8 cellular contexts compared by ENCODE assay signal in the genomic region with DNA sequence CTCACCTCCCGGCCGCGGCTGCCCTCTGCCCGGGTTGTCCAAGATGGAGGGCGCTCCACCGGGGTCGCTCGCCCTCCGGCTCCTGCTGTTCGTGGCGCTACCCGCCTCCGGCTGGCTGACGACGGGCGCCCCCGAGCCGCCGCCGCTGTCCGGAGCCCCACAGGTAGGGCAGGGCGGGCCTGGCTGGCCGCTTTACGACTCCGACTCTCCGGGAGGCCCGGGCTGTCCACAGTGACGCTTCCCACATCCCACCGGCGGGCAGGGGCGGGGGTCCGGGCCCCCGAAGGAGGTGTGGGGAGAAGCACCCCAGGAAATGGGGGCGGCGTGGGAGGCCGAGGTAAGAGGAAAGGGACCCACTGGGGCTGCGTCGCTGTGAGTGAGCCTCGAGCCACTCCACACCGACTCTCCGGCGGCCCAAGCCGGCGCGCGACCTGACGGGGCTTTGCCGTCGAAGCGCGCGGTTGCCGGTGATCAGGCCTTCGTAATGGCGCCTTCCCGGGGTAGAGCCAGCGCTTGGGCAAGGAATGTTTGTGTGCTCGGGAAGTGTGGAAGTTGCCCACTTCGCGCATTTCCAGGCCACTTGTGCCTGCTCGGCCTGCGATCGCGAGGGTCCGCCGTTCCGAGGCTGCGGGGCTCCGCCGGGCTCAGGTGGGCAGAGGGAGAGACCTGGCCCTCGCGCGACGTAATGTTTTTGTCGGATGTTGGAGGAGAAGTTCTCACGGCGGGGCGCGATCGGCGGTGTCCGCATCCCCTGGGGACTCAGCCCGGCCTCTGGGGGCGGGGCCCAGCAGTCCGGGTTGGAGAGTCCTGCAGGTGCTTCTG. TPM values are rescaled to one million over a fixed set of nuclear protein-coding genes. Genes with fewer than 3 reads are reported as not detected.
DNase-seq lines count a peak whose midpoint lies in the region; ATAC-seq, FAIRE-seq and TF ChIP-seq lines count a peak whose summit lies in the region.

A gene with protein sequence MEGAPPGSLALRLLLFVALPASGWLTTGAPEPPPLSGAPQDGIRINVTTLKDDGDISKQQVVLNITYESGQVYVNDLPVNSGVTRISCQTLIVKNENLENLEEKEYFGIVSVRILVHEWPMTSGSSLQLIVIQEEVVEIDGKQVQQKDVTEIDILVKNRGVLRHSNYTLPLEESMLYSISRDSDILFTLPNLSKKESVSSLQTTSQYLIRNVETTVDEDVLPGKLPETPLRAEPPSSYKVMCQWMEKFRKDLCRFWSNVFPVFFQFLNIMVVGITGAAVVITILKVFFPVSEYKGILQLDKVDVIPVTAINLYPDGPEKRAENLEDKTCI (plus strand): TSS at position 4 of the 822 bp plus-strand sequence. CDS start 40 bp downstream, at position 44.

- ATAC-seq in GM21447 (IDR thresholded peaks at IDR 0.05; ENCODE audit: unreplicated experiment) = peak; percentile 23

- peak; percentile 33 for DNase-seq in DMS153 (lab: John Stamatoyannopoulos, UW)
- DNase-seq in astrocyte (ENCODE audit: low read depth) = peak; percentile 18
- peak; percentile 75 for DNase-seq in hepatocyte (ENCODE audit: low spot score)
- DNase-seq in retinal pigment epithelial cell (ENCODE audit: low read depth) = no peak
- DNase-seq in middle frontal gyrus (ENCODE audit: extremely low spot score, low spot score) = no peak

- TF ChIP-seq CTCF in astrocyte (IDR thresholded peaks at IDR 0.05; ENCODE audit: insufficient read depth, low read depth, low read length) (no peak), hepatocyte (IDR thresholded peaks at IDR 0.05; ENCODE audit: poor library complexity) (peak; percentile 5), retinal pigment epithelial cell (conservative IDR thresholded peaks at IDR 0.05; ENCODE audit: low read depth, low read length) (no peak)

- WGBS in hepatocyte (ENCODE audit: low lambda C conversion rate, missing lambda C conversion rate) = under 1% methylated on average over 50 of the region's 85 CpGs

- H3K4me1 ChIP-seq in astrocyte (ENCODE audit: insufficient read depth, low read length) = peaks cover 15% of the 10 kb centered on the region
- peaks cover 8% of the 10 kb centered on the region for H3K4me1 ChIP-seq in hepatocyte (ENCODE audit: insufficient read depth)

- peak within 1 kb of the TSS; percentile 85 for H3K27ac Mint-ChIP-seq in astrocyte (ENCODE audit: unreplicated experiment)

- H4K20me1 ChIP-seq in astrocyte (ENCODE audit: insufficient read depth, low read length) (peaks cover 14% of the 10 kb centered on the region), hepatocyte (ENCODE audit: insufficient read depth, poor library complexity, severe bottlenecking) (peaks cover 37% of the 10 kb centered on the region)

- H3K4me2 ChIP-seq in astrocyte (ENCODE audit: low read length) (peak within 1 kb of the TSS; percentile 91), hepatocyte (peak within 1 kb of the TSS; percentile 91)

- no peak for FAIRE-seq in astrocyte (lab: Jason Lieb, UNC)

- H3K36me3 ChIP-seq in astrocyte (ENCODE audit: insufficient read depth, low read length) (no peaks in the 10 kb centered on the region), hepatocyte (replicated peaks; ENCODE audit: insufficient read depth, low read depth) (no peaks in the 10 kb centered on the region)

- intact Hi-C loops in T-helper 1 cell treated with Interleukin-12 subunit alpha and Interleukin-12 subunit beta and Interleukin-4 antibody, amounts not matched to agents 30 ng/mL and 1 ng/mL, for 36 hours (cut with micrococcal nuclease) = loop anchor here (1.0 to 5.0 kb wide), 12 partner anchors 71 to 1826 kb away; a partner anchor contains a TSS

- H3K27me3 Mint-ChIP-seq in astrocyte (ENCODE audit: low read depth, unreplicated experiment) = no peaks in the 10 kb centered on the region

- no peaks in the 10 kb centered on the region for H3K9me3 Mint-ChIP-seq in astrocyte (ENCODE audit: unreplicated experiment)

- peak within 1 kb of the TSS; percentile 90 for H3K9ac ChIP-seq in astrocyte (ENCODE audit: low read length)

- H3K4me3 Mint-ChIP-seq in astrocyte (ENCODE audit: unreplicated experiment) = peak within 1 kb of the TSS; percentile 89

- H3K4me3 ChIP-seq in astrocyte (ENCODE audit: insufficient read depth, low read depth, low read length) = peak within 1 kb of the TSS; percentile 74
- H3K4me3 ChIP-seq in hepatocyte = peak within 1 kb of the TSS; percentile 91
- peak within 1 kb of the TSS; percentile 87 for H3K4me3 ChIP-seq in retinal pigment epithelial cell (ENCODE audit: low read length)

- peak within 1 kb of the TSS; percentile 91 for H2AFZ ChIP-seq in astrocyte (ENCODE audit: low read depth, low read length)
- peak within 1 kb of the TSS; percentile 100 for H2AFZ ChIP-seq in hepatocyte

- H3K79me2 ChIP-seq in astrocyte (ENCODE audit: insufficient read depth, low read length) (peaks cover 34% of the 10 kb centered on the region), hepatocyte (peaks cover 50% of the 10 kb centered on the region)

- no peak for TF ChIP-seq EP300 in Ishikawa (IDR thresholded peaks at IDR 0.05; ENCODE audit: borderline replicate concordance)

- no peaks in the 10 kb centered on the region for H3K4me1 Mint-ChIP-seq in astrocyte (ENCODE audit: low read depth, unreplicated experiment)

- H3K9me2 ChIP-seq in hepatocyte (replicated peaks; ENCODE audit: insufficient read depth) = no peaks in the 10 kb centered on the region

- H3K27me3 ChIP-seq in astrocyte (ENCODE audit: insufficient read depth, low read length) (no peaks in the 10 kb centered on the region), hepatocyte (no peaks in the 10 kb centered on the region)

- H3K36me3 Mint-ChIP-seq in astrocyte (ENCODE audit: low read depth, unreplicated experiment) = no peaks in the 10 kb centered on the region

- H3K27ac ChIP-seq in astrocyte (ENCODE audit: low read depth, low read length) = peak within 1 kb of the TSS; percentile 74
- peak within 1 kb of the TSS; percentile 98 for H3K27ac ChIP-seq in hepatocyte

- H3K9me3 ChIP-seq in astrocyte (ENCODE audit: insufficient read depth, low read depth, low read length) = no peaks in the 10 kb centered on the region
- no peaks in the 10 kb centered on the region for H3K9me3 ChIP-seq in hepatocyte (ENCODE audit: low read depth)

- TF ChIP-seq RAD21 in Ishikawa (IDR thresholded peaks at IDR 0.05; ENCODE audit: low read depth) = no peak

TF ChIP-seq in Ishikawa, 13 proteins besides CTCF, POLR2A, EP300 and RAD21:
- TF ChIP-seq, protein P1, sequence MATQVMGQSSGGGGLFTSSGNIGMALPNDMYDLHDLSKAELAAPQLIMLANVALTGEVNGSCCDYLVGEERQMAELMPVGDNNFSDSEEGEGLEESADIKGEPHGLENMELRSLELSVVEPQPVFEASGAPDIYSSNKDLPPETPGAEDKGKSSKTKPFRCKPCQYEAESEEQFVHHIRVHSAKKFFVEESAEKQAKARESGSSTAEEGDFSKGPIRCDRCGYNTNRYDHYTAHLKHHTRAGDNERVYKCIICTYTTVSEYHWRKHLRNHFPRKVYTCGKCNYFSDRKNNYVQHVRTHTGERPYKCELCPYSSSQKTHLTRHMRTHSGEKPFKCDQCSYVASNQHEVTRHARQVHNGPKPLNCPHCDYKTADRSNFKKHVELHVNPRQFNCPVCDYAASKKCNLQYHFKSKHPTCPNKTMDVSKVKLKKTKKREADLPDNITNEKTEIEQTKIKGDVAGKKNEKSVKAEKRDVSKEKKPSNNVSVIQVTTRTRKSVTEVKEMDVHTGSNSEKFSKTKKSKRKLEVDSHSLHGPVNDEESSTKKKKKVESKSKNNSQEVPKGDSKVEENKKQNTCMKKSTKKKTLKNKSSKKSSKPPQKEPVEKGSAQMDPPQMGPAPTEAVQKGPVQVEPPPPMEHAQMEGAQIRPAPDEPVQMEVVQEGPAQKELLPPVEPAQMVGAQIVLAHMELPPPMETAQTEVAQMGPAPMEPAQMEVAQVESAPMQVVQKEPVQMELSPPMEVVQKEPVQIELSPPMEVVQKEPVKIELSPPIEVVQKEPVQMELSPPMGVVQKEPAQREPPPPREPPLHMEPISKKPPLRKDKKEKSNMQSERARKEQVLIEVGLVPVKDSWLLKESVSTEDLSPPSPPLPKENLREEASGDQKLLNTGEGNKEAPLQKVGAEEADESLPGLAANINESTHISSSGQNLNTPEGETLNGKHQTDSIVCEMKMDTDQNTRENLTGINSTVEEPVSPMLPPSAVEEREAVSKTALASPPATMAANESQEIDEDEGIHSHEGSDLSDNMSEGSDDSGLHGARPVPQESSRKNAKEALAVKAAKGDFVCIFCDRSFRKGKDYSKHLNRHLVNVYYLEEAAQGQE (IDR thresholded peaks at IDR 0.05; ENCODE audit: low read depth) = no peak
- peak; percentile 92 for TF ChIP-seq ZBTB7A (IDR thresholded peaks at IDR 0.05; ENCODE audit: low read depth)
- TF ChIP-seq NFIC (IDR thresholded peaks at IDR 0.05) = no peak
- no peak for TF ChIP-seq CREB1 (IDR thresholded peaks at IDR 0.05; ENCODE audit: low read depth)
- peak; percentile 24; the same call in 1 of the 2 replicates for TF ChIP-seq TCF12 (IDR thresholded peaks at IDR 0.05; ENCODE audit: low read depth)
- TF ChIP-seq, protein P2, sequence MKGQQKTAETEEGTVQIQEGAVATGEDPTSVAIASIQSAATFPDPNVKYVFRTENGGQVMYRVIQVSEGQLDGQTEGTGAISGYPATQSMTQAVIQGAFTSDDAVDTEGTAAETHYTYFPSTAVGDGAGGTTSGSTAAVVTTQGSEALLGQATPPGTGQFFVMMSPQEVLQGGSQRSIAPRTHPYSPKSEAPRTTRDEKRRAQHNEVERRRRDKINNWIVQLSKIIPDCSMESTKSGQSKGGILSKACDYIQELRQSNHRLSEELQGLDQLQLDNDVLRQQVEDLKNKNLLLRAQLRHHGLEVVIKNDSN (IDR thresholded peaks at IDR 0.05) = 0 out of 2 replicates have a peak, but pooled peaks have one; percentile 2
- peak; percentile 42; the same call in 1 of the 2 replicates for TF ChIP-seq TAF1 (IDR thresholded peaks at IDR 0.05; ENCODE audit: low read depth)
- TF ChIP-seq YY1 (IDR thresholded peaks at IDR 0.05; ENCODE audit: low read depth) = peak; percentile 84
- TF ChIP-seq, protein P3, sequence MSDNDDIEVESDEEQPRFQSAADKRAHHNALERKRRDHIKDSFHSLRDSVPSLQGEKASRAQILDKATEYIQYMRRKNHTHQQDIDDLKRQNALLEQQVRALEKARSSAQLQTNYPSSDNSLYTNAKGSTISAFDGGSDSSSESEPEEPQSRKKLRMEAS (IDR thresholded peaks at IDR 0.05) = peak; percentile 40; the same call in 1 of the 2 replicates

RNA-seq across cellular contexts. Expression of the gene that starts here (rescaled TPM):
- 17.3 and 18.0 TPM in 2 replicates for total RNA-seq in T-helper 1 cell treated with Interleukin-12 subunit alpha and Interleukin-12 subunit beta and Interleukin-4 antibody, amounts not matched to agents 30 ng/mL and 1 ng/mL, for 36 hours
- total RNA-seq in astrocyte (36.5 and 39.3 TPM in 2 replicates), hepatocyte (45.7 and 53.5 TPM in 2 replicates)
- 43.1 and 50.8 TPM in 2 replicates for polyA plus RNA-seq in hepatocyte

Comparison
In these comparisons a context has a peak if more than half of its experiments do, and no peak if none do; other contexts are left out.
1. DNase-seq: peak in DMS153 (single experiment), astrocyte (single experiment) and hepatocyte (single experiment); none in retinal pigment epithelial cell (single experiment) and middle frontal gyrus (single experiment).
2. Peak in every context shown above with its lines, with median percentiles within 50 percentile points of each other: H3K4me3 ChIP-seq.